23 cellular contexts compared by ENCODE assay signal in the genomic region with DNA sequence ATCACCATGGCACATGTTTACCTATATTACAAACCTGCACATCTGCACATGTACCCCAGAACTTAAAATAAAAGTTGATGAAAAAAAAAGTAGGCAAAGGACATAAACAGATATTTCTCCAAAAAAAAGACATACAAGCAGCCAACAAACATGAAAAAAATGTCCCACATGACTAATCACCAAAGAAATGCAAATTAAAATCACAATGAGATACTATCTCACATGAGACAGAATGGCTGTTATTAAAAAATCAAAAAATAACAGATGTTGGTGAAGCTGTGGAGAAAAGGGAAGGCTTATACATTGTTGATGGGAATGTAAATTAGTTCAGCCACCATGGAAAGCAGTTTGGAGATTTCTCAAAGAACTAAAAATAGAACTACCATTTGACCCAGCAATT.
"Had no signal": no experiment of that assay in that cellular context is flagged by ENCODE, and none has a peak within 500 bp of the region (broad histone marks: within the 10 kb centered on the region; RNA-seq: fewer than 3 reads in every experiment).

No MANE protein-coding gene starts in this region.

- ATAC-seq: HepG2 had no signal

- FAIRE-seq: HepG2, RCC 7860 had no signal

- H3K4me3 ChIP-seq: MG63, SJSA1, SK-N-MC had no signal

- H3K27me3 ChIP-seq: MG63, SJSA1 had no signal

- H3K36me3 ChIP-seq: MG63, SJSA1 had no signal

- DNase-seq: IMR-90, Karpas-422, KG1, MG63, NCI-H1092, NCI-H1436, NCI-H187, NCI-H2029, NCI-H2081 treated with DMSO at 0.1 percent for 48 hours, NCI-H2171, NCI-H226, NCI-H446, NCI-H510A, NCI-H524 treated with DMSO at 0.1 percent for 48 hours, NCI-H69, NCI-H774, Right ventricle myocardium superior, RPMI8226, SIG-M5 had no signal

- H3K27ac ChIP-seq: SJSA1, SK-N-MC had no signal

- H3K9me3 ChIP-seq: MG63, SJSA1 had no signal

- H3K4me1 ChIP-seq: SJSA1 had no signal
